33 cellular contexts compared by ENCODE assay signal in genomic region chr1:180197231-180197630, GRCh38. TPM values are rescaled to one million over a fixed set of nuclear protein-coding genes. Genes with fewer than 3 reads are reported as not detected.
"Had no signal": no experiment of that assay in that cellular context is flagged by ENCODE, and none has a peak within 500 bp of the region (broad histone marks: within the 10 kb centered on the region; RNA-seq: fewer than 3 reads in every experiment).

No MANE protein-coding gene starts in this region.

- H3K27me3 ChIP-seq: ascending aorta, breast epithelium, cardiac muscle cell, colonic mucosa, esophagus squamous epithelium, gastroesophageal sphincter had no signal

- H3K27ac ChIP-seq: ascending aorta, breast epithelium, cardiac muscle cell, colonic mucosa, epithelial cell of prostate, esophagus squamous epithelium, gastroesophageal sphincter had no signal

- H3K4me3 Mint-ChIP-seq: activated CD4-positive, alpha-beta memory T cell treated with anti-CD3 and anti-CD28 coated beads for 36 hours; activated CD4-positive, alpha-beta T cell treated with anti-CD3 and anti-CD28 coated beads for 36 hours; activated CD4-positive, alpha-beta T cell treated with anti-CD3 and anti-CD28 coated beads, Interleukin-2, amount 10 ng/mL, durations not matched to agents 24 days and 14 days; activated CD8-positive, alpha-beta T cell treated with anti-CD3 and anti-CD28 coated beads, Interleukin-2, amount 10 ng/mL, durations not matched to agents 7 days and 5 days; activated naive CD4-positive, alpha-beta T cell treated with anti-CD3 and anti-CD28 coated beads, Interleukin-2, amount 10 ng/mL, durations not matched to agents 7 days and 5 days; activated naive CD8-positive, alpha-beta T cell treated with anti-CD3 and anti-CD28 coated beads, Interleukin-2, amount 10 ng/mL, durations not matched to agents 7 days and 5 days; activated T-cell treated with anti-CD3 and anti-CD28 coated beads, Interleukin-2, amount 50 U/mL, for 24 hours; activated T-cell treated with anti-CD3 and anti-CD28 coated beads, Interleukin-2, amount 50 U/mL, for 72 hours; brain had no signal

- DNase-seq: activated CD4-positive, alpha-beta memory T cell treated with anti-CD3 and anti-CD28 coated beads for 36 hours; activated CD4-positive, alpha-beta T cell treated with anti-CD3 and anti-CD28 coated beads for 36 hours; activated CD4-positive, alpha-beta T cell treated with anti-CD3 and anti-CD28 coated beads, Interleukin-2, amount 10 ng/mL, durations not matched to agents 24 days and 14 days; activated CD4-positive, CD25-positive, alpha-beta regulatory T cell; activated CD4-positive, CD25-positive, alpha-beta regulatory T cell treated with anti-CD3 and anti-CD28 coated beads, Interleukin-2, amount 50 U/mL, for 72 hours; activated CD8-positive, alpha-beta memory T cell treated with anti-CD3 and anti-CD28 coated beads, Interleukin-2, amount 50 U/mL, for 48 hours; activated CD8-positive, alpha-beta T cell treated with anti-CD3 and anti-CD28 coated beads, Interleukin-2, amount 10 ng/mL, durations not matched to agents 7 days and 5 days; activated gamma-delta T cell; activated naive CD4-positive, alpha-beta T cell; activated naive CD4-positive, alpha-beta T cell treated with anti-CD3 and anti-CD28 coated beads, Interleukin-2, amount 10 ng/mL, durations not matched to agents 7 days and 5 days; activated naive CD8-positive, alpha-beta T cell treated with anti-CD3 and anti-CD28 coated beads, Interleukin-2, amount 10 ng/mL, durations not matched to agents 7 days and 5 days; activated T-cell treated with anti-CD3 and anti-CD28 coated beads for 4 hours; activated T-cell treated with anti-CD3 and anti-CD28 coated beads, Interleukin-2, amount 50 U/mL, for 24 hours; activated T-cell treated with anti-CD3 and anti-CD28 coated beads, Interleukin-2, amount 50 U/mL, for 72 hours; central memory CD4-positive, alpha-beta T cell; cerebellar nuclear complex; colonic mucosa; effector CD8-positive, alpha-beta T cell; esophagus squamous epithelium; foreskin melanocyte; T-helper 2 cell had no signal

- H3K27me3 Mint-ChIP-seq: activated CD4-positive, alpha-beta memory T cell treated with anti-CD3 and anti-CD28 coated beads for 36 hours; activated CD4-positive, alpha-beta T cell treated with anti-CD3 and anti-CD28 coated beads for 36 hours; activated CD4-positive, alpha-beta T cell treated with anti-CD3 and anti-CD28 coated beads, Interleukin-2, amount 10 ng/mL, durations not matched to agents 24 days and 14 days; activated naive CD8-positive, alpha-beta T cell treated with anti-CD3 and anti-CD28 coated beads, Interleukin-2, amount 10 ng/mL, durations not matched to agents 7 days and 5 days; activated T-cell treated with anti-CD3 and anti-CD28 coated beads, Interleukin-2, amount 50 U/mL, for 24 hours had no signal

- H3K4me1 ChIP-seq: ascending aorta, breast epithelium, colonic mucosa, gastroesophageal sphincter had no signal

- H3K27ac Mint-ChIP-seq: activated CD4-positive, alpha-beta memory T cell treated with anti-CD3 and anti-CD28 coated beads for 36 hours; activated CD4-positive, alpha-beta T cell treated with anti-CD3 and anti-CD28 coated beads for 36 hours; activated CD4-positive, alpha-beta T cell treated with anti-CD3 and anti-CD28 coated beads, Interleukin-2, amount 10 ng/mL, durations not matched to agents 24 days and 14 days; activated CD8-positive, alpha-beta T cell treated with anti-CD3 and anti-CD28 coated beads, Interleukin-2, amount 10 ng/mL, durations not matched to agents 7 days and 5 days; activated naive CD4-positive, alpha-beta T cell treated with anti-CD3 and anti-CD28 coated beads, Interleukin-2, amount 10 ng/mL, durations not matched to agents 7 days and 5 days; activated naive CD4-positive, alpha-beta T cell treated with anti-CD3 and anti-CD28 coated beads, Interleukin-2, amount 50 U/mL, for 72 hours; activated naive CD8-positive, alpha-beta T cell treated with anti-CD3 and anti-CD28 coated beads, Interleukin-2, amount 10 ng/mL, durations not matched to agents 7 days and 5 days; activated T-cell treated with anti-CD3 and anti-CD28 coated beads, Interleukin-2, amount 50 U/mL, for 24 hours; activated T-cell treated with anti-CD3 and anti-CD28 coated beads, Interleukin-2, amount 50 U/mL, for 72 hours; brain had no signal

- H3K4me1 Mint-ChIP-seq: activated CD4-positive, alpha-beta T cell treated with anti-CD3 and anti-CD28 coated beads for 36 hours; activated naive CD4-positive, alpha-beta T cell treated with anti-CD3 and anti-CD28 coated beads, Interleukin-2, amount 10 ng/mL, durations not matched to agents 7 days and 5 days; brain had no signal

- H3K9me3 ChIP-seq: ascending aorta, breast epithelium, colonic mucosa, esophagus squamous epithelium, gastroesophageal sphincter had no signal

- H3K36me3 Mint-ChIP-seq: activated naive CD4-positive, alpha-beta T cell treated with anti-CD3 and anti-CD28 coated beads, Interleukin-2, amount 10 ng/mL, durations not matched to agents 7 days and 5 days; activated naive CD4-positive, alpha-beta T cell treated with anti-CD3 and anti-CD28 coated beads, Interleukin-2, amount 50 U/mL, for 72 hours had no signal

- ATAC-seq: activated CD4-positive, alpha-beta T cell treated with anti-CD3 and anti-CD28 coated beads for 36 hours; activated CD8-positive, alpha-beta T cell treated with anti-CD3 and anti-CD28 coated beads, Interleukin-2, amount 10 ng/mL, durations not matched to agents 7 days and 5 days; activated naive CD4-positive, alpha-beta T cell treated with anti-CD3 and anti-CD28 coated beads, Interleukin-2, amount 50 U/mL, for 72 hours; activated T-cell treated with anti-CD3 and anti-CD28 coated beads, Interleukin-2, amount 50 U/mL, for 72 hours; gastroesophageal sphincter had no signal

- H3K36me3 ChIP-seq: breast epithelium, cardiac muscle cell had no signal

- H3K9me3 Mint-ChIP-seq: activated CD4-positive, alpha-beta memory T cell treated with anti-CD3 and anti-CD28 coated beads for 36 hours; activated CD4-positive, alpha-beta T cell treated with anti-CD3 and anti-CD28 coated beads, Interleukin-2, amount 10 ng/mL, durations not matched to agents 24 days and 14 days; activated naive CD4-positive, alpha-beta T cell treated with anti-CD3 and anti-CD28 coated beads, Interleukin-2, amount 10 ng/mL, durations not matched to agents 7 days and 5 days; activated naive CD4-positive, alpha-beta T cell treated with anti-CD3 and anti-CD28 coated beads, Interleukin-2, amount 50 U/mL, for 72 hours; activated naive CD8-positive, alpha-beta T cell treated with anti-CD3 and anti-CD28 coated beads, Interleukin-2, amount 10 ng/mL, durations not matched to agents 7 days and 5 days; activated T-cell treated with anti-CD3 and anti-CD28 coated beads, Interleukin-2, amount 50 U/mL, for 24 hours; activated T-cell treated with anti-CD3 and anti-CD28 coated beads, Interleukin-2, amount 50 U/mL, for 72 hours; brain had no signal

- H3K4me3 ChIP-seq: ascending aorta, breast epithelium, cardiac muscle cell, colonic mucosa, esophagus squamous epithelium, gastroesophageal sphincter had no signal

RNA-seq across cellular contexts. Expression of gene LHX4, which starts 32.8 kb away (rescaled TPM):
- total RNA-seq: activated CD4-positive, alpha-beta memory T cell treated with anti-CD3 and anti-CD28 coated beads for 36 hours; activated CD4-positive, alpha-beta T cell treated with anti-CD3 and anti-CD28 coated beads for 36 hours; activated CD4-positive, alpha-beta T cell treated with anti-CD3 and anti-CD28 coated beads, Interleukin-2, amount 10 ng/mL, durations not matched to agents 24 days and 14 days; activated CD8-positive, alpha-beta memory T cell treated with anti-CD3 and anti-CD28 coated beads for 36 hours; activated CD8-positive, alpha-beta T cell treated with anti-CD3 and anti-CD28 coated beads, Interleukin-2, amount 10 ng/mL, durations not matched to agents 7 days and 5 days; activated naive CD4-positive, alpha-beta T cell treated with anti-CD3 and anti-CD28 coated beads, Interleukin-2, amount 50 U/mL, for 72 hours; activated naive CD8-positive, alpha-beta T cell treated with anti-CD3 and anti-CD28 coated beads, Interleukin-2, amount 10 ng/mL, durations not matched to agents 7 days and 5 days; activated T-cell treated with anti-CD3 and anti-CD28 coated beads, Interleukin-2, amount 50 U/mL, for 72 hours; ascending aorta; breast epithelium; cardiac muscle cell; dermis microvascular lymphatic vessel endothelial cell; endothelial cell of umbilical vein; gastroesophageal sphincter; glomerular endothelial cell; T-helper 1 cell treated with Interleukin-12 subunit alpha and Interleukin-12 subunit beta and Interleukin-4 antibody, amounts not matched to agents 30 ng/mL and 1 ng/mL, for 36 hours had no signal
- polyA plus RNA-seq: endothelial cell of umbilical vein had no signal
